Comparison of ENCODE assay signal across 1 cellular context in genomic region chr11:628056-628455, GRCh38.
TF ChIP-seq lines count a peak whose summit lies in the region.

No MANE protein-coding gene starts in this region.

TF ChIP-seq in H1, 55 proteins besides CTCF, POLR2A, EP300 and RAD21:
- TF ChIP-seq ATF3 (IDR thresholded peaks at IDR 0.05; ENCODE audit: insufficient read depth, low read depth, low read length) (no peak), RFX5 (IDR thresholded peaks at IDR 0.05; ENCODE audit: borderline replicate concordance, low read depth, low read length) (no peak), EZH2 (IDR thresholded peaks at IDR 0.05; ENCODE audit: low read depth, low read length, severe bottlenecking) (peak; percentile 21)
